Comparison of ENCODE assay signal across 19 cellular contexts in the genomic region with DNA sequence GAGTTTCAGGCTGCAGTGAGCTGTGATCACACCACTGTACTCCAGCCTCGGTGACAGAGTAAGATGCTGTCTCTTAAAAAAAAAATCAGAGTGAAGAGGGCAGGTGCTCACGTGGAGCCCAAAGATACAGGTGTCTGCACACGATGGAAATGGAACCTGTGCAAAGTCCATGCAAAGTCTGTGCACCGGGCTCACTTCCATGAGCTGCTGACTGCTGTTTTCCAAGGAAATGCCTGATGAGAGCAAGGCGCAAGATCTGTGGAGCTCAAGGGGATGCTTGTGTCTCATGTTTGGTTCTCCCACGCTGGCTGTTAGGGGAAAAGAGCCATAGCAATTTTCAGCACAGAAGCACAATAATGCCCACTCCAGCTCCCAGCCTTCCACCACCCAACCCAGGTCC. TPM values are rescaled to one million over a fixed set of nuclear protein-coding genes. Genes with fewer than 3 reads are reported as not detected.
DNase-seq lines count a peak whose midpoint lies in the region; ATAC-seq, FAIRE-seq and TF ChIP-seq lines count a peak whose summit lies in the region.
"Had no signal": no experiment of that assay in that cellular context is flagged by ENCODE, and none has a peak within 500 bp of the region (broad histone marks: within the 10 kb centered on the region; RNA-seq: fewer than 3 reads in every experiment).

No MANE protein-coding gene starts in this region.

- no peak overlapping the region for H3K4me3 ChIP-seq in A673 (ENCODE audit: low read depth, low read length, poor library complexity, severe bottlenecking)
- no peak overlapping the region for H3K4me3 ChIP-seq in naive thymus-derived CD4-positive, alpha-beta T cell (ENCODE audit: low read length)
- H3K4me3 ChIP-seq: smooth muscle cell had no signal

- POLR2A ChIA-PET in A673 (lab: Charles Lee; ENCODE audit: low non-redundant PET), result no interaction called here
- POLR2A ChIA-PET in naive thymus-derived CD4-positive, alpha-beta T cell (lab: Charles Lee), result no interaction called here

- no peak for DNase-seq in A673 (ENCODE audit: low spot score)
- DNase-seq in left lobe of liver (ENCODE audit: low spot score), result peak; percentile 75
- no peak for DNase-seq in sciatic nerve (ENCODE audit: low spot score)
- DNase-seq in kidney glomerular epithelial cell (lab: John Stamatoyannopoulos, UW), result no peak
- DNase-seq in GM12891 (ENCODE audit: insufficient read length, low spot score), result no peak
- DNase-seq in naive thymus-derived CD4-positive, alpha-beta T cell, result no peak
- DNase-seq: activated CD4-positive, alpha-beta T cell treated with anti-CD3 and anti-CD28 coated beads, Interleukin-2, amount 10 ng/mL, durations not matched to agents 7 days and 5 days; activated naive CD4-positive, alpha-beta T cell treated with anti-CD3 and anti-CD28 coated beads for 36 hours; CD4-positive, CD25-positive, alpha-beta regulatory T cell; effector CD4-positive, alpha-beta T cell; NCI-H2107; occipital lobe had no signal

- H3K27ac ChIP-seq in A673 (ENCODE audit: low read depth, low read length, poor library complexity, severe bottlenecking), result peak overlapping the region; percentile 38
- peak overlapping the region; percentile 15 for H3K27ac ChIP-seq in cingulate gyrus (ENCODE audit: low read depth, low read length)
- H3K27ac ChIP-seq in naive thymus-derived CD4-positive, alpha-beta T cell (ENCODE audit: low read depth, low read length), result no peak overlapping the region

- ATAC-seq in left lobe of liver, result peak; percentile 46
- ATAC-seq in sciatic nerve, result peak; percentile 50
- no peak for ATAC-seq in HG03342 (IDR thresholded peaks at IDR 0.05; ENCODE audit: unreplicated experiment)
- no peak for ATAC-seq in naive thymus-derived CD4-positive, alpha-beta T cell
- ATAC-seq: stimulated activated effector memory CD8-positive, alpha-beta T cell treated with anti-CD3 and anti-CD28 coated beads, Interleukin-12 subunit alpha, Interleukin-12 subunit beta, amount 100 ng/mL, for 72 hours had no signal

- FAIRE-seq in GM12891 (lab: Jason Lieb, UNC), result no peak
- FAIRE-seq: A204.1, RCC 7860 had no signal

- H3K4me1 ChIP-seq in A673 (ENCODE audit: insufficient read depth, low read length, poor library complexity, severe bottlenecking), result peaks cover 19% of the 10 kb centered on the region
- H3K4me1 ChIP-seq in naive thymus-derived CD4-positive, alpha-beta T cell (ENCODE audit: control insufficient read depth in 2 of 2, insufficient read depth in 2 of 2, low read length in 2 of 2), result no peaks in the 10 kb centered on the region

- peaks cover 0 to 6% (median 3%) of the 10 kb centered on the region in 11 donors for H3K9me3 Mint-ChIP-seq in naive thymus-derived CD4-positive, alpha-beta T cell
- H3K9me3 Mint-ChIP-seq: stimulated activated effector memory CD8-positive, alpha-beta T cell treated with anti-CD3 and anti-CD28 coated beads, Interleukin-12 subunit alpha, Interleukin-12 subunit beta, amount 100 ng/mL, for 72 hours had no signal

- BruUV-seq in A673 (replicated peaks; lab: Mats Ljungman, UMichigan), result no TSS peak

- CTCF ChIA-PET in A673 (lab: Charles Lee), result no interaction called here
- CTCF ChIA-PET in naive thymus-derived CD4-positive, alpha-beta T cell (lab: Charles Lee), result no interaction called here

- peaks cover 0 to 17% (median 12%) of the 10 kb centered on the region in 5 donors for H3K36me3 Mint-ChIP-seq in naive thymus-derived CD4-positive, alpha-beta T cell
- H3K36me3 Mint-ChIP-seq: stimulated activated effector memory CD8-positive, alpha-beta T cell treated with anti-CD3 and anti-CD28 coated beads, Interleukin-12 subunit alpha, Interleukin-12 subunit beta, amount 100 ng/mL, for 72 hours had no signal

- intact Hi-C loops in A673 (cut with micrococcal nuclease; ENCODE audit: unreplicated experiment), result no loop called here
- intact Hi-C loops in sciatic nerve (cut with DNase I), result no loop called here
- intact Hi-C loops in naive thymus-derived CD4-positive, alpha-beta T cell (cut with micrococcal nuclease), result no loop called here

- no peaks in the 10 kb centered on the region for H3K9me3 ChIP-seq in A673 (ENCODE audit: low read depth, low read length, poor library complexity, severe bottlenecking)
- no peaks in the 10 kb centered on the region for H3K9me3 ChIP-seq in naive thymus-derived CD4-positive, alpha-beta T cell (ENCODE audit: control insufficient read depth in 2 of 3, low read length in 3 of 3)

- H3K36me3 ChIP-seq in A673 (ENCODE audit: insufficient read depth, low read length, poor library complexity, severe bottlenecking), result no peaks in the 10 kb centered on the region
- H3K36me3 ChIP-seq in naive thymus-derived CD4-positive, alpha-beta T cell (ENCODE audit: control insufficient read depth in 2 of 3, insufficient read depth in 3 of 3, low read length in 3 of 3), result no peaks in the 10 kb centered on the region

- no peak overlapping the region for H3K4me3 Mint-ChIP-seq in naive thymus-derived CD4-positive, alpha-beta T cell
- H3K4me3 Mint-ChIP-seq: activated CD4-positive, alpha-beta T cell treated with anti-CD3 and anti-CD28 coated beads, Interleukin-2, amount 10 ng/mL, durations not matched to agents 7 days and 5 days; activated naive CD4-positive, alpha-beta T cell treated with anti-CD3 and anti-CD28 coated beads for 36 hours; CD4-positive, CD25-positive, alpha-beta regulatory T cell; IgD-negative memory B cell; stimulated activated effector memory CD8-positive, alpha-beta T cell treated with anti-CD3 and anti-CD28 coated beads, Interleukin-12 subunit alpha, Interleukin-12 subunit beta, amount 100 ng/mL, for 72 hours had no signal

- H3K4me1 Mint-ChIP-seq in naive thymus-derived CD4-positive, alpha-beta T cell, result peaks cover 0 to 14% (median 0%) of the 10 kb centered on the region in 7 donors
- H3K4me1 Mint-ChIP-seq: activated CD4-positive, alpha-beta T cell treated with anti-CD3 and anti-CD28 coated beads, Interleukin-2, amount 10 ng/mL, durations not matched to agents 7 days and 5 days; CD4-positive, CD25-positive, alpha-beta regulatory T cell; stimulated activated effector memory CD8-positive, alpha-beta T cell treated with anti-CD3 and anti-CD28 coated beads, Interleukin-12 subunit alpha, Interleukin-12 subunit beta, amount 100 ng/mL, for 72 hours had no signal

- peaks cover 25 to 38% (median 26%) of the 10 kb centered on the region in 5 donors for H3K27me3 Mint-ChIP-seq in naive thymus-derived CD4-positive, alpha-beta T cell

- no peak overlapping the region for H3K27ac Mint-ChIP-seq in naive thymus-derived CD4-positive, alpha-beta T cell
- H3K27ac Mint-ChIP-seq: activated CD4-positive, alpha-beta T cell treated with anti-CD3 and anti-CD28 coated beads, Interleukin-2, amount 10 ng/mL, durations not matched to agents 7 days and 5 days; activated naive CD4-positive, alpha-beta T cell treated with anti-CD3 and anti-CD28 coated beads for 36 hours; CD4-positive, CD25-positive, alpha-beta regulatory T cell; IgD-negative memory B cell; stimulated activated effector memory CD8-positive, alpha-beta T cell treated with anti-CD3 and anti-CD28 coated beads, Interleukin-12 subunit alpha, Interleukin-12 subunit beta, amount 100 ng/mL, for 72 hours had no signal

- no peak; the same call in 1 of the 2 replicates for TF ChIP-seq POLR2A in GM12891 (IDR thresholded peaks at IDR 0.05; ENCODE audit: low read depth, low read length)

- no peaks in the 10 kb centered on the region for H3K27me3 ChIP-seq in A673 (replicated peaks; ENCODE audit: insufficient read depth, low read depth, low read length, poor library complexity)
- no peaks in the 10 kb centered on the region for H3K27me3 ChIP-seq in naive thymus-derived CD4-positive, alpha-beta T cell (ENCODE audit: control insufficient read depth in 2 of 2, insufficient read depth in 2 of 2, low read length in 2 of 2)

- no peak for TF ChIP-seq CTCF in A673 (conservative IDR thresholded peaks at IDR 0.05; ENCODE audit: low read depth, low read length)

TF ChIP-seq in GM12891, 5 proteins besides CTCF, POLR2A, EP300 and RAD21:
- no peak for TF ChIP-seq PAX5 (IDR thresholded peaks at IDR 0.05; ENCODE audit: insufficient read depth, low read length, severe bottlenecking)
- no peak for TF ChIP-seq POU2F2 (IDR thresholded peaks at IDR 0.05; ENCODE audit: low read depth, low read length)
- no peak for TF ChIP-seq TAF1 (IDR thresholded peaks at IDR 0.05; ENCODE audit: low read depth, low read length)
- no peak for TF ChIP-seq SPI1 (IDR thresholded peaks at IDR 0.05; ENCODE audit: low read depth, low read length)
- TF ChIP-seq POLR2AphosphoS5 (IDR thresholded peaks at IDR 0.05; ENCODE audit: low read depth, low read length), result no peak

RNA-seq across cellular contexts. Expression of a gene that starts 27.7 kb away (rescaled TPM):
- 57.1 and 62.6 TPM in 2 replicates for total RNA-seq in A673 (2021)
- total RNA-seq in left lobe of liver, result 35.2 TPM
- 92.0 TPM for total RNA-seq in sciatic nerve
- polyA plus RNA-seq in GM12891 (2012; ENCODE audit: low read depth, missing spikeins), result 16.7 TPM
- total RNA-seq in naive thymus-derived CD4-positive, alpha-beta T cell, result 10 to 100 TPM; 61.1 to 78.2 (median 67.4) TPM
- 10 to 100 TPM; 11.0 to 18.8 TPM for polyA plus RNA-seq in naive thymus-derived CD4-positive, alpha-beta T cell

Comparison
In these comparisons a context has a peak if more than half of its experiments do, and no peak if none do; other contexts are left out.
1. ATAC-seq: peak in left lobe of liver (single experiment) and sciatic nerve (single experiment); none in HG03342 (single experiment) and naive thymus-derived CD4-positive, alpha-beta T cell (single experiment).